In genomic region chr3:32432045-32432710, GRCh38 we compare ENCODE assay signal across 2 cellular contexts.
TF ChIP-seq lines count a peak whose summit lies in the region.

No MANE protein-coding gene starts in this region.

TF ChIP-seq in GM12878, 131 proteins besides CTCF, POLR2A, EP300 and RAD21:
- no peak for TF ChIP-seq RB1 (IDR thresholded peaks at IDR 0.05; ENCODE audit: borderline replicate concordance)
- no peak for TF ChIP-seq RELA (IDR thresholded peaks at IDR 0.05; ENCODE audit: borderline replicate concordance, partially characterized antibody)
- TF ChIP-seq ZNF687 (IDR thresholded peaks at IDR 0.05): no peak
- TF ChIP-seq EZH2 (IDR thresholded peaks at IDR 0.05; ENCODE audit: borderline replicate concordance, control insufficient read depth, low read depth, low read length): no peak
- TF ChIP-seq YY1 (IDR thresholded peaks at IDR 0.05; ENCODE audit: low read depth, low read length): no peak
- no peak for TF ChIP-seq JUNB (IDR thresholded peaks at IDR 0.05)
- TF ChIP-seq SPI1 (IDR thresholded peaks at IDR 0.05; ENCODE audit: borderline replicate concordance, insufficient read depth, low read depth, low read length): no peak
- TF ChIP-seq, protein P1, sequence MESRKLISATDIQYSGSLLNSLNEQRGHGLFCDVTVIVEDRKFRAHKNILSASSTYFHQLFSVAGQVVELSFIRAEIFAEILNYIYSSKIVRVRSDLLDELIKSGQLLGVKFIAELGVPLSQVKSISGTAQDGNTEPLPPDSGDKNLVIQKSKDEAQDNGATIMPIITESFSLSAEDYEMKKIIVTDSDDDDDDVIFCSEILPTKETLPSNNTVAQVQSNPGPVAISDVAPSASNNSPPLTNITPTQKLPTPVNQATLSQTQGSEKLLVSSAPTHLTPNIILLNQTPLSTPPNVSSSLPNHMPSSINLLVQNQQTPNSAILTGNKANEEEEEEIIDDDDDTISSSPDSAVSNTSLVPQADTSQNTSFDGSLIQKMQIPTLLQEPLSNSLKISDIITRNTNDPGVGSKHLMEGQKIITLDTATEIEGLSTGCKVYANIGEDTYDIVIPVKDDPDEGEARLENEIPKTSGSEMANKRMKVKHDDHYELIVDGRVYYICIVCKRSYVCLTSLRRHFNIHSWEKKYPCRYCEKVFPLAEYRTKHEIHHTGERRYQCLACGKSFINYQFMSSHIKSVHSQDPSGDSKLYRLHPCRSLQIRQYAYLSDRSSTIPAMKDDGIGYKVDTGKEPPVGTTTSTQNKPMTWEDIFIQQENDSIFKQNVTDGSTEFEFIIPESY (IDR thresholded peaks at IDR 0.05): no peak
- no peak for TF ChIP-seq PAX5 (IDR thresholded peaks at IDR 0.05; ENCODE audit: borderline replicate concordance, low read depth, low read length)
- TF ChIP-seq RELB (IDR thresholded peaks at IDR 0.05; ENCODE audit: low read depth): no peak
- TF ChIP-seq CBX5 (IDR thresholded peaks at IDR 0.05; ENCODE audit: low read depth): no peak
- TF ChIP-seq ZSCAN29 (IDR thresholded peaks at IDR 0.05): no peak
- no peak for TF ChIP-seq HSF1 (IDR thresholded peaks at IDR 0.05; ENCODE audit: low read depth, low read length)
- TF ChIP-seq IKZF2 (IDR thresholded peaks at IDR 0.05): no peak
- TF ChIP-seq ESRRA (IDR thresholded peaks at IDR 0.05; ENCODE audit: low read length): no peak
- no peak for TF ChIP-seq MEF2B (IDR thresholded peaks at IDR 0.05; ENCODE audit: partially characterized antibody, poor library complexity, severe bottlenecking)
- TF ChIP-seq IKZF1 (conservative IDR thresholded peaks at IDR 0.05): no peak
- no peak for TF ChIP-seq ZBED1 (IDR thresholded peaks at IDR 0.05; ENCODE audit: borderline replicate concordance)

TF ChIP-seq in SK-N-SH, 30 proteins besides CTCF, POLR2A, EP300 and RAD21:
- TF ChIP-seq, protein P2, sequence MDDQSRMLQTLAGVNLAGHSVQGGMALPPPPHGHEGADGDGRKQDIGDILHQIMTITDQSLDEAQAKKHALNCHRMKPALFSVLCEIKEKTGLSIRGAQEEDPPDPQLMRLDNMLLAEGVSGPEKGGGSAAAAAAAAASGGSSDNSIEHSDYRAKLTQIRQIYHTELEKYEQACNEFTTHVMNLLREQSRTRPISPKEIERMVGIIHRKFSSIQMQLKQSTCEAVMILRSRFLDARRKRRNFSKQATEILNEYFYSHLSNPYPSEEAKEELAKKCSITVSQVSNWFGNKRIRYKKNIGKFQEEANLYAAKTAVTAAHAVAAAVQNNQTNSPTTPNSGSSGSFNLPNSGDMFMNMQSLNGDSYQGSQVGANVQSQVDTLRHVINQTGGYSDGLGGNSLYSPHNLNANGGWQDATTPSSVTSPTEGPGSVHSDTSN (IDR thresholded peaks at IDR 0.05): no peak
- no peak for TF ChIP-seq TEAD4 (IDR thresholded peaks at IDR 0.05; ENCODE audit: borderline replicate concordance, insufficient read depth)
